19 cellular contexts compared by ENCODE assay signal in genomic region chr3:14775574-14775973, GRCh38. TPM values are rescaled to one million over a fixed set of nuclear protein-coding genes. Genes with fewer than 3 reads are reported as not detected.
"Had no signal": no experiment of that assay in that cellular context is flagged by ENCODE, and none has a peak within 500 bp of the region (broad histone marks: within the 10 kb centered on the region; RNA-seq: fewer than 3 reads in every experiment).

No MANE protein-coding gene starts in this region.

- H3K4me3 Mint-ChIP-seq: activated CD4-positive, alpha-beta T cell treated with anti-CD3 and anti-CD28 coated beads, Interleukin-2, amount 10 ng/mL, durations not matched to agents 24 days and 14 days; activated CD8-positive, alpha-beta T cell treated with anti-CD3 and anti-CD28 coated beads for 36 hours; activated naive CD8-positive, alpha-beta T cell treated with anti-CD3 and anti-CD28 coated beads for 36 hours; activated T-cell treated with anti-CD3 and anti-CD28 coated beads, Interleukin-2, amount 50 U/mL, for 4 hours; central memory CD8-positive, alpha-beta T cell; memory B cell; neural progenitor cell; T-helper 17 cell had no signal

- H3K36me3 ChIP-seq: heart left ventricle, neural progenitor cell, prostate gland, thyroid gland had no signal

- H2AFZ ChIP-seq: neural progenitor cell had no signal

- H3K36me3 Mint-ChIP-seq: activated naive CD8-positive, alpha-beta T cell treated with anti-CD3 and anti-CD28 coated beads for 36 hours; neural progenitor cell had no signal

- H3K27me3 ChIP-seq: heart left ventricle, neural progenitor cell, thyroid gland had no signal

- H3K27ac Mint-ChIP-seq: activated CD4-positive, alpha-beta T cell treated with anti-CD3 and anti-CD28 coated beads, Interleukin-2, amount 10 ng/mL, durations not matched to agents 24 days and 14 days; activated CD8-positive, alpha-beta T cell treated with anti-CD3 and anti-CD28 coated beads for 36 hours; activated naive CD8-positive, alpha-beta T cell treated with anti-CD3 and anti-CD28 coated beads for 36 hours; activated T-helper 2 cell treated with anti-CD3 and anti-CD28 coated beads, Interferon-gamma antibody, Interleukin-2, Interleukin-4, amounts not matched to agents 10 μg/mL and 5 μg/mL and 100 μg/mL, durations not matched to agents 14 hours and 24 hours and 36 hours; memory B cell; naive B cell; neural progenitor cell; T-helper 17 cell had no signal

- H3K9ac ChIP-seq: neural progenitor cell had no signal

- H3K4me1 ChIP-seq: heart left ventricle, neural progenitor cell, prostate gland, thyroid gland had no signal

- ATAC-seq: activated CD8-positive, alpha-beta T cell treated with anti-CD3 and anti-CD28 coated beads for 36 hours; activated T-cell treated with anti-CD3 and anti-CD28 coated beads, Interleukin-2, amount 50 U/mL, for 4 hours; heart left ventricle; T-helper 17 cell had no signal

- H3K27me3 Mint-ChIP-seq: activated CD8-positive, alpha-beta T cell treated with anti-CD3 and anti-CD28 coated beads for 36 hours; activated naive CD8-positive, alpha-beta T cell treated with anti-CD3 and anti-CD28 coated beads for 36 hours had no signal

- DNase-seq: activated CD4-positive, alpha-beta T cell treated with anti-CD3 and anti-CD28 coated beads, Interleukin-2, amount 10 ng/mL, durations not matched to agents 24 days and 14 days; activated CD8-positive, alpha-beta T cell treated with anti-CD3 and anti-CD28 coated beads for 36 hours; activated naive CD4-positive, alpha-beta T cell treated with Interleukin-2 at 50 U/mL for 16 hours; activated naive CD8-positive, alpha-beta T cell treated with anti-CD3 and anti-CD28 coated beads for 36 hours; activated T-cell treated with anti-CD3 and anti-CD28 coated beads, Interleukin-2, amount 50 U/mL, for 4 hours; heart left ventricle; naive B cell; stimulated activated CD4-positive, alpha-beta T cell treated with anti-CD3 and anti-CD28 coated beads, Interleukin-4, amount 100 ng/mL, for 24 hours; stimulated activated naive CD4-positive, alpha-beta T cell treated with Interleukin-2 at 50 U/mL for 16 hours; SW 1271; T-helper 17 cell; thyroid gland had no signal

- H3K4me2 ChIP-seq: neural progenitor cell had no signal

- H3K4me3 ChIP-seq: heart left ventricle, neural progenitor cell, prostate gland, thyroid gland had no signal

- H3K4me1 Mint-ChIP-seq: activated CD4-positive, alpha-beta T cell treated with anti-CD3 and anti-CD28 coated beads, Interleukin-2, amount 10 ng/mL, durations not matched to agents 24 days and 14 days; central memory CD8-positive, alpha-beta T cell; memory B cell; naive B cell; neural progenitor cell; T-helper 17 cell had no signal

- H3K9me3 ChIP-seq: prostate gland, thyroid gland had no signal

- H3K27ac ChIP-seq: epithelial cell of prostate, heart left ventricle, neural progenitor cell, prostate gland, thyroid gland had no signal

RNA-seq across cellular contexts. Expression of gene FGD5, which starts 43.2 kb away (rescaled TPM):
- total RNA-seq: activated CD8-positive, alpha-beta T cell treated with anti-CD3 and anti-CD28 coated beads for 36 hours; osteocyte; T-helper 17 cell had no signal
